In genomic region chr11:8760896-8761295, GRCh38 we compare ENCODE assay signal across 20 cellular contexts.
DNase-seq lines count a peak whose midpoint lies in the region; ATAC-seq and TF ChIP-seq lines count a peak whose summit lies in the region.
"Had no signal": no experiment of that assay in that cellular context is flagged by ENCODE, and none has a peak within 500 bp of the region (broad histone marks: within the 10 kb centered on the region; RNA-seq: fewer than 3 reads in every experiment).

No MANE protein-coding gene starts in this region.

- H3K4me1 ChIP-seq in fibroblast of lung (ENCODE audit: control insufficient read depth, extremely low read depth, insufficient read depth, low read length) (peaks cover 18% of the 10 kb centered on the region), aorta (ENCODE audit: control insufficient read depth in 1 of 2, insufficient read depth in 2 of 2, low read length in 2 of 2) (peaks cover 3 to 8% of the 10 kb centered on the region in 2 donors)
- H3K4me1 ChIP-seq: BE2C had no signal

- no peaks in the 10 kb centered on the region for H4K20me1 ChIP-seq in fibroblast of lung (ENCODE audit: control insufficient read depth, extremely low read depth, insufficient read depth, low read length)

- H2AFZ ChIP-seq in fibroblast of lung (ENCODE audit: low read length) = no peak overlapping the region

- H3K27me3 ChIP-seq in fibroblast of lung (ENCODE audit: control insufficient read depth, insufficient read depth, low read length) = no peaks in the 10 kb centered on the region
- H3K27me3 ChIP-seq in aorta (ENCODE audit: control insufficient read depth in 1 of 2, insufficient read depth in 2 of 2, low read length in 1 of 2) = no peaks in the 10 kb centered on the region
- H3K27me3 ChIP-seq: BE2C, SJSA1, upper lobe of left lung had no signal

- intact Hi-C loops in sciatic nerve (cut with DNase I) (no loop called here), aorta (cut with DNase I) (loop anchor here in 1 of 2 donors (10.0 kb wide), 1 partner anchor 76 kb away; the partner anchor contains the start of genes RPL27A and TRIM66)

- no peaks in the 10 kb centered on the region for H3K9me3 ChIP-seq in fibroblast of lung (ENCODE audit: control insufficient read depth, insufficient read depth, low read depth, low read length)
- H3K9me3 ChIP-seq in aorta (ENCODE audit: control insufficient read depth, low read length) = no peaks in the 10 kb centered on the region
- H3K9me3 ChIP-seq: BE2C, SJSA1, upper lobe of left lung had no signal

- no peak for TF ChIP-seq CTCF in fibroblast of lung (conservative IDR thresholded peaks at IDR 0.05 in 1 of 2, IDR thresholded peaks at IDR 0.05 in 1 of 2; ENCODE audit: low read depth in 1 of 2, low read length in 2 of 2)

- H3K27ac ChIP-seq in fibroblast of lung (ENCODE audit: insufficient read depth, low read length) (no peak overlapping the region), aorta (ENCODE audit: low read depth in 1 of 2, low read length in 2 of 2) (no peak overlapping the region)
- H3K27ac ChIP-seq: SJSA1 had no signal

- H3K9ac ChIP-seq in fibroblast of lung (ENCODE audit: insufficient read depth, low read length) = no peak overlapping the region

- H3K79me2 ChIP-seq in fibroblast of lung (ENCODE audit: control insufficient read depth, insufficient read depth, low read length) = peaks cover 21% of the 10 kb centered on the region

- no peak overlapping the region for H3K4me3 ChIP-seq in fibroblast of lung (replicated peaks in 1 of 4; ENCODE audit: control extremely low read depth in 1 of 4, insufficient read depth in 1 of 4, low read depth in 3 of 4, low read length in 4 of 4)
- no peak overlapping the region for H3K4me3 ChIP-seq in aorta (ENCODE audit: low read length in 2 of 2)
- H3K4me3 ChIP-seq: coronary artery, SJSA1, upper lobe of left lung had no signal

- H3K36me3 ChIP-seq in fibroblast of lung (ENCODE audit: control insufficient read depth, insufficient read depth, low read length) (no peaks in the 10 kb centered on the region), aorta (ENCODE audit: control insufficient read depth in 1 of 2, insufficient read depth in 2 of 2, low read length in 1 of 2) (no peaks in the 10 kb centered on the region)
- H3K36me3 ChIP-seq: BE2C, SJSA1, upper lobe of left lung had no signal

- DNase-seq in EH (ENCODE audit: low read depth) (peak; percentile 42), NCI-H2171 treated with DMSO at 0.1 percent for 48 hours (lab: John Stamatoyannopoulos, UW) (peak; percentile 32), fibroblast of lung (ENCODE audit: low read depth in 2 of 2) (peak; percentile 56 to 77), sciatic nerve (ENCODE audit: low spot score) (no peak), aorta (no peak), GM19240 (ENCODE audit: insufficient read length, low spot score) (no peak), NCI-H510A (lab: John Stamatoyannopoulos, UW) (no peak)
- DNase-seq: activated CD4-positive, alpha-beta memory T cell treated with anti-CD3 and anti-CD28 coated beads, Interleukin-2, amount 10 ng/mL, durations not matched to agents 7 days and 5 days; amniotic stem cell; BE2C; DMS79; NCI-H2107; stimulated activated CD4-positive, alpha-beta T cell treated with anti-CD3 and anti-CD28 coated beads, Interleukin-2, amount 100 ng/mL, for 24 hours; T-helper 9 cell; upper lobe of left lung had no signal

- ATAC-seq in sciatic nerve = peak; percentile 44
- ATAC-seq in aorta (ENCODE audit: low FRiP score) = no peak
- no peak for ATAC-seq in GM21528 (IDR thresholded peaks at IDR 0.05; ENCODE audit: low FRiP score, unreplicated experiment)
- ATAC-seq: left lobe of liver; natural killer cell treated with Interleukin-12 subunit alpha and Interleukin-12 subunit beta and Interleukin-15 and Interleukin-18, amount 100 ng/mL, for 72 hours had no signal

- no peak overlapping the region for H3K4me2 ChIP-seq in fibroblast of lung (ENCODE audit: extremely low read depth, insufficient read depth, low read length)

Comparison
In these comparisons a context has a peak if more than half of its experiments do, and no peak if none do; other contexts are left out.
1. DNase-seq: peak in EH (single experiment), NCI-H2171 treated with DMSO at 0.1 percent for 48 hours (single experiment) and fibroblast of lung (2 of 2); none in sciatic nerve (single experiment), aorta (0 of 2), GM19240 (single experiment) and NCI-H510A (single experiment).